ENCODE assay signal across 24 cellular contexts in genomic region chr3:42456211-42456610, GRCh38. TPM values are rescaled to one million over a fixed set of nuclear protein-coding genes. Genes with fewer than 3 reads are reported as not detected.
DNase-seq lines count a peak whose midpoint lies in the region; ATAC-seq and TF ChIP-seq lines count a peak whose summit lies in the region.
"Had no signal": no experiment of that assay in that cellular context is flagged by ENCODE, and none has a peak within 500 bp of the region (broad histone marks: within the 10 kb centered on the region; RNA-seq: fewer than 3 reads in every experiment).

No MANE protein-coding gene starts in this region.

- no peak overlapping the region for H3K4me3 ChIP-seq in mammary epithelial cell (replicated peaks in 1 of 3; ENCODE audit: insufficient read depth in 1 of 3, low read depth in 2 of 3, low read length in 3 of 3)
- no peak overlapping the region for H3K4me3 ChIP-seq in breast epithelium
- no peak overlapping the region for H3K4me3 ChIP-seq in WERI-Rb-1 (ENCODE audit: low read depth, low read length)
- H3K4me3 ChIP-seq: BLaER1, GM12878 had no signal

- TF ChIP-seq CTCF in mammary epithelial cell (conservative IDR thresholded peaks at IDR 0.05 in 1 of 2, IDR thresholded peaks at IDR 0.05 in 1 of 2; ENCODE audit: extremely low read depth in 1 of 2, insufficient read depth in 1 of 2, low read depth in 1 of 2, low read length in 2 of 2) = no peak
- TF ChIP-seq CTCF in breast epithelium (IDR thresholded peaks at IDR 0.05) = no peak
- no peak for TF ChIP-seq CTCF in WERI-Rb-1 (IDR thresholded peaks at IDR 0.05; ENCODE audit: low read depth, low read length)
- TF ChIP-seq CTCF in osteocyte (IDR thresholded peaks at IDR 0.05) = no peak
- no peak for TF ChIP-seq CTCF in GM10266 (IDR thresholded peaks at IDR 0.05; ENCODE audit: control insufficient read depth, insufficient read depth, low read depth, missing control alignments)

- H3K9me3 ChIP-seq in mammary epithelial cell (replicated peaks; ENCODE audit: insufficient read depth, low read length) (no peaks in the 10 kb centered on the region), breast epithelium (no peaks in the 10 kb centered on the region), WERI-Rb-1 (ENCODE audit: severe bottlenecking) (no peaks in the 10 kb centered on the region)
- H3K9me3 ChIP-seq: BE2C had no signal

- H3K27ac Mint-ChIP-seq in osteocyte (ENCODE audit: unreplicated experiment) = no peak overlapping the region
- H3K27ac Mint-ChIP-seq: CD14-positive monocyte; CD4-positive, alpha-beta memory T cell; CD4-positive, CD25-positive, alpha-beta regulatory T cell; CD8-positive, alpha-beta memory T cell had no signal

- peaks cover 5% of the 10 kb centered on the region for H3K4me1 Mint-ChIP-seq in osteocyte (ENCODE audit: unreplicated experiment)
- H3K4me1 Mint-ChIP-seq: CD4-positive, alpha-beta memory T cell; CD4-positive, CD25-positive, alpha-beta regulatory T cell; CD8-positive, alpha-beta memory T cell had no signal

- no peak for TF ChIP-seq POLR2A in breast epithelium (IDR thresholded peaks at IDR 0.05)

- H3K4me1 ChIP-seq in mammary epithelial cell (ENCODE audit: insufficient read depth, low read length) = peaks cover 7% of the 10 kb centered on the region
- H3K4me1 ChIP-seq in breast epithelium = no peaks in the 10 kb centered on the region
- H3K4me1 ChIP-seq: BE2C, BLaER1 had no signal

- no peak for DNase-seq in mammary epithelial cell
- DNase-seq in breast epithelium (ENCODE audit: low spot score in 2 of 2) = no peak
- DNase-seq in WERI-Rb-1 = peak; percentile 51
- DNase-seq in left kidney (ENCODE audit: low read depth, low spot score) = peak; percentile 5
- DNase-seq in osteocyte (ENCODE audit: extremely low spot score, unreplicated experiment) = peak; percentile 5
- no peak for DNase-seq in DMS114 treated with DMSO at 0.1 percent for 48 hours (lab: John Stamatoyannopoulos, UW; ENCODE audit: unreplicated experiment)
- no peak for DNase-seq in GM10266 (ENCODE audit: extremely low spot score)
- DNase-seq: 8988T; ACHN; BE2C; C1 segment of cervical spinal cord; CD4-positive, alpha-beta memory T cell; CD4-positive, CD25-positive, alpha-beta regulatory T cell; CD8-positive, alpha-beta memory T cell; COR-L47; DMS 273 treated with DMSO at 0.1 percent for 48 hours; DMS79 treated with DMSO at 0.1 percent for 48 hours; GF-D8 had no signal

- no peaks in the 10 kb centered on the region for H3K36me3 Mint-ChIP-seq in osteocyte (ENCODE audit: unreplicated experiment)
- H3K36me3 Mint-ChIP-seq: CD14-positive monocyte; CD4-positive, alpha-beta memory T cell; CD4-positive, CD25-positive, alpha-beta regulatory T cell had no signal

- no peaks in the 10 kb centered on the region for H3K9me3 Mint-ChIP-seq in osteocyte (ENCODE audit: unreplicated experiment)

- H4K20me1 ChIP-seq in mammary epithelial cell (ENCODE audit: insufficient read depth, low read length) = no peaks in the 10 kb centered on the region
- H4K20me1 ChIP-seq: BLaER1 had no signal

- H3K36me3 ChIP-seq in mammary epithelial cell (ENCODE audit: insufficient read depth, low read length) (no peaks in the 10 kb centered on the region), breast epithelium (no peaks in the 10 kb centered on the region), WERI-Rb-1 (no peaks in the 10 kb centered on the region)
- H3K36me3 ChIP-seq: BE2C, BLaER1 had no signal

- intact Hi-C loops in mammary epithelial cell (cut with micrococcal nuclease) (no loop called here), breast epithelium (cut with DNase I; ENCODE audit: low total_unique reads) (no loop called here)

- no peaks in the 10 kb centered on the region for H3K79me2 ChIP-seq in mammary epithelial cell (ENCODE audit: insufficient read depth, low read length)

- H3K4me3 Mint-ChIP-seq in osteocyte (ENCODE audit: unreplicated experiment) = no peak overlapping the region
- H3K4me3 Mint-ChIP-seq: CD14-positive monocyte; CD4-positive, alpha-beta memory T cell; CD4-positive, CD25-positive, alpha-beta regulatory T cell; CD8-positive, alpha-beta memory T cell had no signal

- H3K27me3 Mint-ChIP-seq in osteocyte (ENCODE audit: unreplicated experiment) = peaks cover 36% of the 10 kb centered on the region

- no peak overlapping the region for H3K27ac ChIP-seq in mammary epithelial cell (ENCODE audit: insufficient read depth, low read depth, low read length)
- H3K27ac ChIP-seq in breast epithelium = no peak overlapping the region
- H3K27ac ChIP-seq in WERI-Rb-1 = no peak overlapping the region
- H3K27ac ChIP-seq: BLaER1 had no signal

- H3K4me2 ChIP-seq in mammary epithelial cell (ENCODE audit: insufficient read depth, low read depth, low read length) = no peak overlapping the region
- H3K4me2 ChIP-seq: BLaER1 had no signal

- dilution Hi-C loops in mammary epithelial cell (cut with HindIII; ENCODE audit: low sequenced_read_pairs) = no loop called here

- no peak for ATAC-seq in GM21717 (IDR thresholded peaks at IDR 0.05; ENCODE audit: unreplicated experiment)
- ATAC-seq: GM12878 had no signal

- H3K9ac ChIP-seq in mammary epithelial cell (ENCODE audit: insufficient read depth, low read length) = no peak overlapping the region
- H3K9ac ChIP-seq: BLaER1 had no signal

- BruUV-seq in mammary epithelial cell (replicated peaks; lab: Mats Ljungman, UMichigan) = no TSS peak

- H2AFZ ChIP-seq in mammary epithelial cell (ENCODE audit: low read depth, low read length) = peak overlapping the region; percentile 31

- CTCF ChIA-PET in mammary epithelial cell (lab: Charles Lee; ENCODE audit: low non-redundant PET) = no interaction called here

- H3K27me3 ChIP-seq in mammary epithelial cell (ENCODE audit: insufficient read depth, low read length) (no peaks in the 10 kb centered on the region), breast epithelium (no peaks in the 10 kb centered on the region), WERI-Rb-1 (ENCODE audit: insufficient read depth, low read depth, severe bottlenecking) (no peaks in the 10 kb centered on the region)
- H3K27me3 ChIP-seq: BE2C, BLaER1 had no signal

- in situ Hi-C loops in mammary epithelial cell (cut with MboI; ENCODE audit: low sequenced_read_pairs in 2 of 2) = no loop called here

RNA-seq across cellular contexts. Expression of gene LYZL4, which starts 45.8 kb away (rescaled TPM):
- total RNA-seq in mammary epithelial cell (not detected), breast epithelium (not detected), osteocyte (not detected in 2 replicates)
- polyA plus RNA-seq in mammary epithelial cell = not detected
- not detected for polyA minus RNA-seq in mammary epithelial cell
- total RNA-seq: A673; CD4-positive, alpha-beta memory T cell; CD4-positive, CD25-positive, alpha-beta regulatory T cell; CD8-positive, alpha-beta memory T cell had no signal
- polyA plus RNA-seq: AG04450; CD14-positive monocyte; CD4-positive, alpha-beta memory T cell; CD4-positive, CD25-positive, alpha-beta regulatory T cell; CD8-positive, alpha-beta memory T cell had no signal

RNA-seq across cellular contexts. Expression of gene VIPR1, which starts 46.2 kb away (rescaled TPM):
- total RNA-seq in mammary epithelial cell = 10 to 100 TPM in 1 of 2 donors, 1 to 10 TPM in 1; 4.7 to 21.3 TPM
- polyA plus RNA-seq in mammary epithelial cell = 0.77 TPM
- polyA minus RNA-seq in mammary epithelial cell = 12.5 TPM
- 10 to 100 TPM; 16.3 to 40.2 (median 25.2) TPM for total RNA-seq in breast epithelium
- total RNA-seq in osteocyte = 8.9 and 9.2 TPM in 2 replicates
- polyA plus RNA-seq: AG04450 had no signal

Comparison
In these comparisons a context has a peak if more than half of its experiments do, and no peak if none do; other contexts are left out.
1. DNase-seq: peak in WERI-Rb-1 (single experiment), left kidney (single experiment) and osteocyte (single experiment); none in mammary epithelial cell (single experiment), breast epithelium (0 of 2), DMS114 treated with DMSO at 0.1 percent for 48 hours (single experiment) and GM10266 (single experiment).